17 cellular contexts compared by ENCODE assay signal in the genomic region with DNA sequence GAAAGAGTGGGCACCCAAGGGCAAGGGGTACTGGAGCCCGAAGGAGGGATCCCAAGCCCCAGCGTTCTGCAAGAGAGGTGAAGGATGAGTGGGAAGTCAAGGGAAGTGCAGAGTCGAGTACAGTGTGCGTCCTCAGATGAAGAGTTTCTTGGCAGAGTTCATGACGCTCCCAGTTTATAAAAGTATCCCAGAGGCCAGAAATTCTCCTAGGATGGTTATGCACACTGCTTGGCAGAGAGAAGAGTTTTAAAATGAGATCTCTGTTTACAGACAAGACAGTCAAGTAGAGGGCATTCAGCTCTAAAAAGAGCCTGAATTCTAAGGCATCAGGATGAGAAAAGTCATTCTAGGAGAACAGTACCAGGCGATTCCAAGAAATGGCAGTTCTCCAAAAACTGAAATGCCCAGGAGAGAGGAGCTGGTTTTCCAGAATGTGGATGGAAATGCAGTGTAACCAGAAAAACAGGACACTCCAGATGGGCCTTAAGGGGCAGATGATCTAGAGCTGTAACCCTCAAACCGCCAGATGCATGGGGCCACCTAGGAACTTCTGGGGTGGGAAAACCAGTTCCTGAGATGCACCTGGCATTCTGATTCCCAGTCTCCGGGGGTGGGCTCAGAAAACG.
DNase-seq lines count a peak whose midpoint lies in the region; ATAC-seq and TF ChIP-seq lines count a peak whose summit lies in the region.
"Had no signal": no experiment of that assay in that cellular context is flagged by ENCODE, and none has a peak within 500 bp of the region (broad histone marks: within the 10 kb centered on the region; RNA-seq: fewer than 3 reads in every experiment).

No MANE protein-coding gene starts in this region.

- peaks cover 37% of the 10 kb centered on the region for H4K20me1 ChIP-seq in GM23338 (replicated peaks; ENCODE audit: insufficient read depth)

- H3K4me1 ChIP-seq in GM23338 (ENCODE audit: insufficient read depth) (peaks cover 26% of the 10 kb centered on the region), right atrium auricular region (peaks cover 0 to 52% of the 10 kb centered on the region in 2 donors), gastrocnemius medialis (peaks cover 52 to 61% of the 10 kb centered on the region in 2 donors)
- H3K4me1 ChIP-seq: SJCRH30 had no signal

- H3K9me3 Mint-ChIP-seq in GM23338 (no peaks in the 10 kb centered on the region), WTC11 (no peaks in the 10 kb centered on the region)
- no peaks in the 10 kb centered on the region for H3K9me3 Mint-ChIP-seq in activated T-helper 17 cell treated with anti-CD3 and anti-CD28 coated beads, Interleukin-2, amount 50 U/mL, for 72 hours
- H3K9me3 Mint-ChIP-seq: activated CD4-positive, alpha-beta memory T cell treated with anti-CD3 and anti-CD28 coated beads for 36 hours; dendritic cell treated with granulocyte-macrophage colony-stimulating factor and Interleukin-4, amounts not matched to agents 40 ng/mL and 50 ng/mL, for 4 days; HFFc6 had no signal

- H3K4me3 Mint-ChIP-seq in GM23338 (no peak overlapping the region), WTC11 (no peak overlapping the region)
- no peak overlapping the region for H3K4me3 Mint-ChIP-seq in activated T-helper 17 cell treated with anti-CD3 and anti-CD28 coated beads, Interleukin-2, amount 50 U/mL, for 72 hours
- H3K4me3 Mint-ChIP-seq: activated CD4-positive, alpha-beta memory T cell treated with anti-CD3 and anti-CD28 coated beads for 36 hours; dendritic cell treated with granulocyte-macrophage colony-stimulating factor and Interleukin-4, amounts not matched to agents 40 ng/mL and 50 ng/mL, for 4 days; HFFc6 had no signal

- H3K4me1 Mint-ChIP-seq in GM23338: peaks cover 37% of the 10 kb centered on the region
- peaks cover 38% of the 10 kb centered on the region for H3K4me1 Mint-ChIP-seq in WTC11
- no peaks in the 10 kb centered on the region for H3K4me1 Mint-ChIP-seq in activated T-helper 17 cell treated with anti-CD3 and anti-CD28 coated beads, Interleukin-2, amount 50 U/mL, for 72 hours

- intact Hi-C loops in gastrocnemius medialis (cut with DNase I; ENCODE audit: low total_unique reads): loop anchor here (5.0 to 10.0 kb wide), 2 partner anchors 107 to 389 kb away; no protein-coding TSS in a partner anchor

- H3K27ac ChIP-seq in GM23338 (ENCODE audit: low read depth): peak overlapping the region; percentile 57; the same call in 1 of the 2 replicates
- H3K27ac ChIP-seq in right atrium auricular region: peak overlapping the region; percentile 61 to 77
- peak overlapping the region; percentile 14 to 84 (median 59) for H3K27ac ChIP-seq in gastrocnemius medialis
- H3K27ac ChIP-seq: SJCRH30 had no signal

- TF ChIP-seq POLR2A in gastrocnemius medialis (IDR thresholded peaks at IDR 0.05): no peak

- H3K9me3 ChIP-seq in right atrium auricular region: no peaks in the 10 kb centered on the region
- no peaks in the 10 kb centered on the region for H3K9me3 ChIP-seq in gastrocnemius medialis
- H3K9me3 ChIP-seq: SJCRH30, tibial nerve had no signal

- POLR2A ChIA-PET in WTC11 (lab: Charles Lee): no interaction called here

- H3K27ac Mint-ChIP-seq in GM23338 (no peak overlapping the region), WTC11 (peak overlapping the region; percentile 31; the same call in 1 of the 2 replicates)
- no peak overlapping the region for H3K27ac Mint-ChIP-seq in activated T-helper 17 cell treated with anti-CD3 and anti-CD28 coated beads, Interleukin-2, amount 50 U/mL, for 72 hours
- H3K27ac Mint-ChIP-seq: activated CD4-positive, alpha-beta memory T cell treated with anti-CD3 and anti-CD28 coated beads for 36 hours; dendritic cell treated with granulocyte-macrophage colony-stimulating factor and Interleukin-4, amounts not matched to agents 40 ng/mL and 50 ng/mL, for 4 days; HFFc6 had no signal

- H3K9me2 ChIP-seq in GM23338 (ENCODE audit: insufficient read depth): no peaks in the 10 kb centered on the region

- DNase-seq in GM23338 (ENCODE audit: low spot score): peak; percentile 18
- DNase-seq in WTC11 (ENCODE audit: low spot score): no peak
- no peak for DNase-seq in right atrium auricular region (ENCODE audit: low spot score)
- DNase-seq in gastrocnemius medialis: no peak
- DNase-seq in mesenteric fat pad (ENCODE audit: low spot score): no peak
- DNase-seq in HK-2 (ENCODE audit: unreplicated experiment): no peak
- DNase-seq: activated CD4-positive, alpha-beta memory T cell treated with anti-CD3 and anti-CD28 coated beads for 36 hours; amniotic stem cell; HFFc6; NCI-H2081; NK-92 treated with Interleukin-12 subunit alpha and Interleukin-12 subunit beta, amount 100 ng/mL, for 24 hours; posterior cingulate gyrus; SJCRH30 had no signal

- in situ Hi-C loops in gastrocnemius medialis (cut with MboI; ENCODE audit: low sequenced_read_pairs in 4 of 4): loop anchor here in 3 of 4 donors (10.0 to 25.0 kb wide), 3 partner anchors 223 to 481 kb away; partner anchors contain the start of gene FIGNL1 (in 2 of the 3)

- no peak overlapping the region; the same call in 1 of the 2 replicates for H3K4me2 ChIP-seq in GM23338

- peaks cover 4% of the 10 kb centered on the region for H3K27me3 Mint-ChIP-seq in GM23338 (ENCODE audit: insufficient read depth, low read depth, poor library complexity)
- no peaks in the 10 kb centered on the region for H3K27me3 Mint-ChIP-seq in WTC11 (ENCODE audit: low read depth)
- H3K27me3 Mint-ChIP-seq in activated T-helper 17 cell treated with anti-CD3 and anti-CD28 coated beads, Interleukin-2, amount 50 U/mL, for 72 hours: peaks cover 3% of the 10 kb centered on the region
- H3K27me3 Mint-ChIP-seq: activated CD4-positive, alpha-beta memory T cell treated with anti-CD3 and anti-CD28 coated beads for 36 hours; dendritic cell treated with granulocyte-macrophage colony-stimulating factor and Interleukin-4, amounts not matched to agents 40 ng/mL and 50 ng/mL, for 4 days had no signal

- H3K36me3 Mint-ChIP-seq in GM23338 (ENCODE audit: low read depth) (peaks cover 39% of the 10 kb centered on the region), WTC11 (peaks cover 8% of the 10 kb centered on the region)
- no peaks in the 10 kb centered on the region for H3K36me3 Mint-ChIP-seq in activated T-helper 17 cell treated with anti-CD3 and anti-CD28 coated beads, Interleukin-2, amount 50 U/mL, for 72 hours (ENCODE audit: low read depth)
- H3K36me3 Mint-ChIP-seq: activated CD4-positive, alpha-beta memory T cell treated with anti-CD3 and anti-CD28 coated beads for 36 hours had no signal

- CTCF ChIA-PET in WTC11 (lab: Charles Lee): no interaction called here

- H3K27me3 ChIP-seq in GM23338 (ENCODE audit: insufficient read depth) (no peaks in the 10 kb centered on the region), right atrium auricular region (no peaks in the 10 kb centered on the region), gastrocnemius medialis (no peaks in the 10 kb centered on the region)
- H3K27me3 ChIP-seq: tibial nerve had no signal

- H2AFZ ChIP-seq in GM23338: no peak overlapping the region

- H3K4me3 ChIP-seq in GM23338 (no peak overlapping the region), right atrium auricular region (no peak overlapping the region), gastrocnemius medialis (no peak overlapping the region)
- H3K4me3 ChIP-seq: SJCRH30, tibial nerve had no signal

- peaks cover 84% of the 10 kb centered on the region for H3K79me2 ChIP-seq in GM23338 (replicated peaks; ENCODE audit: insufficient read depth)

- no peak for ATAC-seq in GM23338
- ATAC-seq in WTC11: no peak
- peak in 1 of 2 donors; percentile 30 for ATAC-seq in gastrocnemius medialis
- no peak for ATAC-seq in activated T-helper 17 cell treated with anti-CD3 and anti-CD28 coated beads, Interleukin-2, amount 50 U/mL, for 72 hours (replicated peaks)
- no peak for ATAC-seq in GM19324 (IDR thresholded peaks at IDR 0.05; ENCODE audit: low FRiP score, unreplicated experiment)

- TF ChIP-seq CTCF in GM23338 (conservative IDR thresholded peaks at IDR 0.05; ENCODE audit: low read depth in 2 of 2) (no peak), WTC11 (IDR thresholded peaks at IDR 0.05) (no peak), right atrium auricular region (IDR thresholded peaks at IDR 0.05) (no peak), gastrocnemius medialis (IDR thresholded peaks at IDR 0.05 in 4 of 5, conservative IDR thresholded peaks at IDR 0.05 in 1 of 5) (no peak)

- H3K36me3 ChIP-seq in GM23338 (ENCODE audit: insufficient read depth): 0 out of 2 replicates have a peak, but pooled peaks cover 9% of the 10 kb centered on the region
- H3K36me3 ChIP-seq in right atrium auricular region: peaks cover 15% of the 10 kb centered on the region
- no peaks in the 10 kb centered on the region for H3K36me3 ChIP-seq in gastrocnemius medialis
- H3K36me3 ChIP-seq: SJCRH30 had no signal

- H3F3A ChIP-seq in GM23338 (replicated peaks; ENCODE audit: low read depth): no peaks in the 10 kb centered on the region

TF ChIP-seq in GM23338, 12 proteins besides CTCF, POLR2A, EP300 and RAD21 (continues in another document):
- no peak for TF ChIP-seq ETS1 (IDR thresholded peaks at IDR 0.05)
- no peak for TF ChIP-seq NANOG (IDR thresholded peaks at IDR 0.05; ENCODE audit: borderline replicate concordance)
- TF ChIP-seq POLR2AphosphoS5 (IDR thresholded peaks at IDR 0.05; ENCODE audit: low read depth): no peak
- TF ChIP-seq ZNF114 (CRISPR knock-in tag; IDR thresholded peaks at IDR 0.05): no peak

TF ChIP-seq in WTC11, 78 proteins besides CTCF, POLR2A, EP300 and RAD21 (continues in another document):
- TF ChIP-seq, protein P1, sequence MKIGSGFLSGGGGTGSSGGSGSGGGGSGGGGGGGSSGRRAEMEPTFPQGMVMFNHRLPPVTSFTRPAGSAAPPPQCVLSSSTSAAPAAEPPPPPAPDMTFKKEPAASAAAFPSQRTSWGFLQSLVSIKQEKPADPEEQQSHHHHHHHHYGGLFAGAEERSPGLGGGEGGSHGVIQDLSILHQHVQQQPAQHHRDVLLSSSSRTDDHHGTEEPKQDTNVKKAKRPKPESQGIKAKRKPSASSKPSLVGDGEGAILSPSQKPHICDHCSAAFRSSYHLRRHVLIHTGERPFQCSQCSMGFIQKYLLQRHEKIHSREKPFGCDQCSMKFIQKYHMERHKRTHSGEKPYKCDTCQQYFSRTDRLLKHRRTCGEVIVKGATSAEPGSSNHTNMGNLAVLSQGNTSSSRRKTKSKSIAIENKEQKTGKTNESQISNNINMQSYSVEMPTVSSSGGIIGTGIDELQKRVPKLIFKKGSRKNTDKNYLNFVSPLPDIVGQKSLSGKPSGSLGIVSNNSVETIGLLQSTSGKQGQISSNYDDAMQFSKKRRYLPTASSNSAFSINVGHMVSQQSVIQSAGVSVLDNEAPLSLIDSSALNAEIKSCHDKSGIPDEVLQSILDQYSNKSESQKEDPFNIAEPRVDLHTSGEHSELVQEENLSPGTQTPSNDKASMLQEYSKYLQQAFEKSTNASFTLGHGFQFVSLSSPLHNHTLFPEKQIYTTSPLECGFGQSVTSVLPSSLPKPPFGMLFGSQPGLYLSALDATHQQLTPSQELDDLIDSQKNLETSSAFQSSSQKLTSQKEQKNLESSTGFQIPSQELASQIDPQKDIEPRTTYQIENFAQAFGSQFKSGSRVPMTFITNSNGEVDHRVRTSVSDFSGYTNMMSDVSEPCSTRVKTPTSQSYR (CRISPR knock-in tag; IDR thresholded peaks at IDR 0.05): no peak
- TF ChIP-seq ZNF423 (CRISPR knock-in tag; IDR thresholded peaks at IDR 0.05): no peak
- TF ChIP-seq NR1H2 (CRISPR knock-in tag; IDR thresholded peaks at IDR 0.05): no peak
